25 cellular contexts compared by ENCODE assay signal in the genomic region with DNA sequence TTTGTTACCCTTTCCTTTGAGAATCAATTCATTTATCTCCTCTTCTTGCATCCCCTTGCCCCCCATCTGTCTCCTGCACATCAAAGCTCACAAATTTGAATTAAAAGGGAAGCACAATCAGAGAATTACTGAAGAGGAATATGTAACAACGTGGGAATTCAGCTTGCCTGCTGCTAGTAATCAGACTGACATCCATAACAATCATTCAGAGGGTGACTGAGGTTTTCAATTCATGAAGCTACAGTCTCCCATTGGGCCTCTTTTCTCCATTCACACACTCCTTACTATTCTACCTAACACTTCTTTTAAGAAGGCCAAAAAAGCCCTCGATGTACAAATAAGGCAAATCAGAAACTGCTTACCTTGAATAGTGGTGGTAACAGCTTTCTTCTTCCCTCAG.
"Had no signal": no experiment of that assay in that cellular context is flagged by ENCODE, and none has a peak within 500 bp of the region (broad histone marks: within the 10 kb centered on the region; RNA-seq: fewer than 3 reads in every experiment).

No MANE protein-coding gene starts in this region.

- H2AFZ ChIP-seq: parathyroid adenoma had no signal

- H3K79me2 ChIP-seq: parathyroid adenoma had no signal

- H3K4me1 ChIP-seq: breast epithelium, heart left ventricle, parathyroid adenoma, transverse colon had no signal

- ATAC-seq: activated CD4-positive, alpha-beta T cell treated with anti-CD3 and anti-CD28 coated beads for 36 hours; activated T-cell treated with anti-CD3 and anti-CD28 coated beads, Interleukin-2, amount 50 U/mL, for 4 hours; heart left ventricle; left ventricle myocardium superior; natural killer cell treated with Interleukin-12 subunit alpha and Interleukin-12 subunit beta and Interleukin-15 and Interleukin-18, amount 100 ng/mL, for 72 hours; right cardiac atrium; stimulated activated naive CD8-positive, alpha-beta T cell treated with anti-CD3 and anti-CD28 coated beads, Interleukin-15, amount 100 ng/mL, for 72 hours had no signal

- DNase-seq: activated B cell treated with CpG ODN at 0.5 μM for 24 hours; activated CD4-positive, alpha-beta T cell treated with anti-CD3 and anti-CD28 coated beads for 36 hours; activated CD4-positive, alpha-beta T cell treated with anti-CD3 and anti-CD28 coated beads, Interleukin-2, amount 50 U/mL, for 4 hours; activated CD8-positive, alpha-beta memory T cell treated with anti-CD3 and anti-CD28 coated beads for 24 hours; activated CD8-positive, alpha-beta memory T cell treated with anti-CD3 and anti-CD28 coated beads, Interleukin-2, amount 50 U/mL, for 4 hours; activated naive CD4-positive, alpha-beta T cell treated with Interleukin-2 at 50 U/mL for 16 hours; activated naive CD8-positive, alpha-beta T cell treated with anti-CD3 and anti-CD28 coated beads for 36 hours; activated T-cell treated with anti-CD3 and anti-CD28 coated beads, Interleukin-2, amount 50 U/mL, for 4 hours; heart left ventricle; left ventricle myocardium superior; mammary epithelial cell; midbrain; nucleus accumbens; right cardiac atrium; stimulated activated CD4-positive, alpha-beta T cell treated with anti-CD3 and anti-CD28 coated beads, Interleukin-12 subunit alpha, Interleukin-12 subunit beta, amount 100 ng/mL, for 4 hours; stimulated activated CD4-positive, alpha-beta T cell treated with anti-CD3 and anti-CD28 coated beads, Interleukin-4, amount 100 ng/mL, for 4 hours; stimulated activated naive CD8-positive, alpha-beta T cell treated with anti-CD3 and anti-CD28 coated beads, Interleukin-15, amount 100 ng/mL, for 72 hours; T-helper 9 cell; transverse colon had no signal

- H3K9me3 Mint-ChIP-seq: activated B cell treated with CpG ODN at 0.5 μM for 24 hours; activated naive CD8-positive, alpha-beta T cell treated with anti-CD3 and anti-CD28 coated beads for 36 hours; activated T-cell treated with anti-CD3 and anti-CD28 coated beads, Interleukin-2, amount 50 U/mL, for 4 hours; activated T-helper 2 cell treated with anti-CD3 and anti-CD28 coated beads, Interferon-gamma antibody, Interleukin-2, Interleukin-4, amounts not matched to agents 10 μg/mL and 5 μg/mL and 100 μg/mL, durations not matched to agents 14 hours and 24 hours and 36 hours; natural killer cell treated with Interleukin-12 subunit alpha and Interleukin-12 subunit beta and Interleukin-15 and Interleukin-18, amount 100 ng/mL, for 72 hours; stimulated activated naive CD8-positive, alpha-beta T cell treated with anti-CD3 and anti-CD28 coated beads, Interleukin-15, amount 100 ng/mL, for 72 hours had no signal

- H3K27me3 ChIP-seq: breast epithelium, heart left ventricle, transverse colon had no signal

- H3K9ac ChIP-seq: parathyroid adenoma had no signal

- H3K4me1 Mint-ChIP-seq: activated B cell treated with CpG ODN at 0.5 μM for 24 hours; activated CD4-positive, alpha-beta T cell treated with anti-CD3 and anti-CD28 coated beads for 36 hours; activated naive CD8-positive, alpha-beta T cell treated with anti-CD3 and anti-CD28 coated beads for 36 hours; stimulated activated naive CD8-positive, alpha-beta T cell treated with anti-CD3 and anti-CD28 coated beads, Interleukin-15, amount 100 ng/mL, for 72 hours had no signal

- H3K4me3 ChIP-seq: breast epithelium, coronary artery, heart left ventricle, transverse colon had no signal

- H3K9me3 ChIP-seq: breast epithelium, heart left ventricle, transverse colon had no signal

- H3K27ac ChIP-seq: breast epithelium, coronary artery, epithelial cell of prostate, heart left ventricle, parathyroid adenoma, transverse colon had no signal

- H3K27ac Mint-ChIP-seq: activated B cell treated with CpG ODN at 0.5 μM for 24 hours; activated CD4-positive, alpha-beta T cell treated with anti-CD3 and anti-CD28 coated beads for 36 hours; activated naive CD8-positive, alpha-beta T cell treated with anti-CD3 and anti-CD28 coated beads for 36 hours; activated T-helper 2 cell treated with anti-CD3 and anti-CD28 coated beads, Interferon-gamma antibody, Interleukin-2, Interleukin-4, amounts not matched to agents 10 μg/mL and 5 μg/mL and 100 μg/mL, durations not matched to agents 14 hours and 24 hours and 36 hours; natural killer cell treated with Interleukin-12 subunit alpha and Interleukin-12 subunit beta and Interleukin-15 and Interleukin-18, amount 100 ng/mL, for 72 hours had no signal

- H3K4me3 Mint-ChIP-seq: activated B cell treated with CpG ODN at 0.5 μM for 24 hours; activated CD4-positive, alpha-beta T cell treated with anti-CD3 and anti-CD28 coated beads for 36 hours; activated naive CD8-positive, alpha-beta T cell treated with anti-CD3 and anti-CD28 coated beads for 36 hours; activated T-cell treated with anti-CD3 and anti-CD28 coated beads, Interleukin-2, amount 50 U/mL, for 4 hours; natural killer cell treated with Interleukin-12 subunit alpha and Interleukin-12 subunit beta and Interleukin-15 and Interleukin-18, amount 100 ng/mL, for 72 hours; stimulated activated naive CD8-positive, alpha-beta T cell treated with anti-CD3 and anti-CD28 coated beads, Interleukin-15, amount 100 ng/mL, for 72 hours had no signal

- H3K27me3 Mint-ChIP-seq: activated B cell treated with CpG ODN at 0.5 μM for 24 hours; activated CD4-positive, alpha-beta T cell treated with anti-CD3 and anti-CD28 coated beads for 36 hours; activated naive CD8-positive, alpha-beta T cell treated with anti-CD3 and anti-CD28 coated beads for 36 hours; natural killer cell treated with Interleukin-12 subunit alpha and Interleukin-12 subunit beta and Interleukin-15 and Interleukin-18, amount 100 ng/mL, for 72 hours; stimulated activated naive CD8-positive, alpha-beta T cell treated with anti-CD3 and anti-CD28 coated beads, Interleukin-15, amount 100 ng/mL, for 72 hours had no signal
